ENCODE assay signal across 8 cellular contexts in the genomic region with DNA sequence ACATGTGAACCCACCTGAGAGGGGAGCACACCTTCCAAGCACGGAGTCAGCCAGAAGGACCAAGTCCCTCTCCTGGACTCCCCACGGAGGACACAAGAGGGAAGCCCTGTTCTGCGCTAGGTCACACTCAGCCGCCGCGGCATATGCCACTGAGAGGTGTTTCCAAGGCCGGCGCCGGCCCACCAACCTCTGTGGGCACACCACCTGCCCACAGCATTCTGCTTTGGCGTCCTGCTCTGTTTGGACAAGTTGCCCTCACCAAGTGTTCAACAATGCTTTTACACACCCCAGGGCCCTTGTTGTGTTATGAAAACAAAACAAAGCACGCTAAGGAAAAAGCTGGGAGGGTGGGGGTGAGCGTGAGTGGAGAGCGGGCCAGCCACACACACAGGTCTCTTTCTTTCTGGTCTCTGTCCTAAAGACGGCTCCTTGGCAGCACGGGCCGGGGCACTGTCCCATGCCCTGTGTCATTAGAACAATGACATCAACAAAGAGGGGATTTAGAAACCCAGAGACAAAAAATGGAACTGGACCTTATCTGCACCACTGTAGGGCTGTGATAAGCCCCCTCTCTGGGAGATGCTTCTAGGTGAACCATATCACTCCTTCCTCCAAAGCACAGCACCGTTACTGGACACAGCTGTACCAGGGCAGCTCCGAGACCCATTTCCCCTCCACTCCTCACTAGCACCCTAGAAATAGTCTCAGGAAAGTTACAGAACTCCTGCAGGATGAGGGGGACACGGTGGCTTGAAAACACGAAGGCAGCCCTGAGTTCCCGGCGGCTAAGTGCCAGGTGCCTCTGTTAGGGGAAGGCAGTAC. TPM values are rescaled to one million over a fixed set of nuclear protein-coding genes. Genes with fewer than 3 reads are reported as not detected.
DNase-seq lines count a peak whose midpoint lies in the region; ATAC-seq, FAIRE-seq and TF ChIP-seq lines count a peak whose summit lies in the region.

No MANE protein-coding gene starts in this region.

- H3K9ac ChIP-seq in keratinocyte (ENCODE audit: control insufficient read depth, extremely low read depth, insufficient read depth, low read length): no peak overlapping the region

- H3K4me3 ChIP-seq in keratinocyte (ENCODE audit: control insufficient read depth in 2 of 3, extremely low read depth in 1 of 3, insufficient read depth in 2 of 3, low read depth in 1 of 3, low read length in 3 of 3) (no peak overlapping the region), suprapubic skin (no peak overlapping the region)

- TF ChIP-seq CTCF in keratinocyte (optimal IDR thresholded peaks at IDR 0.05 in 1 of 3, IDR thresholded peaks at IDR 0.05 in 1 of 3, conservative IDR thresholded peaks at IDR 0.05 in 1 of 3; ENCODE audit: extremely low read depth in 1 of 3, insufficient read depth in 2 of 3, low read length in 3 of 3) (no peak), suprapubic skin (IDR thresholded peaks at IDR 0.05) (no peak)

- no peak for ATAC-seq in activated naive CD4-positive, alpha-beta T cell treated with anti-CD3 and anti-CD28 coated beads, Interleukin-2, amount 50 U/mL, for 72 hours
- ATAC-seq in HG03095 (IDR thresholded peaks at IDR 0.05; ENCODE audit: unreplicated experiment): no peak

- H3K36me3 Mint-ChIP-seq in T-helper 2 cell treated with Interferon-gamma antibody and Interleukin-4, amounts not matched to agents 5 μg/mL and 100 μg/mL, for 36 hours (ENCODE audit: low read depth): peaks cover 41% of the 10 kb centered on the region
- H3K36me3 Mint-ChIP-seq in activated naive CD4-positive, alpha-beta T cell treated with anti-CD3 and anti-CD28 coated beads, Interleukin-2, amount 50 U/mL, for 72 hours: peaks cover 8 to 15% of the 10 kb centered on the region in 2 donors

- peak overlapping the region; percentile 11 for H3K4me2 ChIP-seq in keratinocyte (ENCODE audit: control insufficient read depth, extremely low read depth, insufficient read depth, low read depth, low read length)

- H3K79me2 ChIP-seq in keratinocyte (ENCODE audit: control insufficient read depth, insufficient read depth, low read length): peaks cover 96% of the 10 kb centered on the region

- H2AFZ ChIP-seq in keratinocyte (ENCODE audit: control insufficient read depth, low read length): no peak overlapping the region

- peaks cover 7% of the 10 kb centered on the region for H3K9me1 ChIP-seq in keratinocyte (ENCODE audit: control insufficient read depth, extremely low read depth, insufficient read depth, low read length)

- H3K27ac Mint-ChIP-seq in T-helper 2 cell treated with Interferon-gamma antibody and Interleukin-4, amounts not matched to agents 5 μg/mL and 100 μg/mL, for 36 hours: peak overlapping the region; percentile 97
- peak overlapping the region; percentile 89 to 95 for H3K27ac Mint-ChIP-seq in activated naive CD4-positive, alpha-beta T cell treated with anti-CD3 and anti-CD28 coated beads, Interleukin-2, amount 50 U/mL, for 72 hours

- FAIRE-seq in keratinocyte (lab: Jason Lieb, UNC): no peak

- TF ChIP-seq POLR2A in suprapubic skin (IDR thresholded peaks at IDR 0.05): no peak

- H3K9me3 ChIP-seq in keratinocyte (ENCODE audit: control insufficient read depth, low read depth, low read length): no peaks in the 10 kb centered on the region
- no peaks in the 10 kb centered on the region for H3K9me3 ChIP-seq in suprapubic skin

- H3K9me3 Mint-ChIP-seq in T-helper 2 cell treated with Interferon-gamma antibody and Interleukin-4, amounts not matched to agents 5 μg/mL and 100 μg/mL, for 36 hours: no peaks in the 10 kb centered on the region
- H3K9me3 Mint-ChIP-seq in activated naive CD4-positive, alpha-beta T cell treated with anti-CD3 and anti-CD28 coated beads, Interleukin-2, amount 50 U/mL, for 72 hours: no peaks in the 10 kb centered on the region

- WGBS in suprapubic skin: 59% methylated on average over 22 of the region's 22 CpGs

- H3K27me3 ChIP-seq in keratinocyte (ENCODE audit: control insufficient read depth, extremely low read depth, insufficient read depth, low read length): no peaks in the 10 kb centered on the region
- no peaks in the 10 kb centered on the region for H3K27me3 ChIP-seq in suprapubic skin

- no peaks in the 10 kb centered on the region for H4K20me1 ChIP-seq in keratinocyte (ENCODE audit: control insufficient read depth, extremely low read depth, insufficient read depth, low read length)

- peaks cover 0 to 28% of the 10 kb centered on the region in 2 experiments for H3K36me3 ChIP-seq in keratinocyte (ENCODE audit: control insufficient read depth in 2 of 2, extremely low read depth in 1 of 2, insufficient read depth in 2 of 2, low read length in 2 of 2)
- no peaks in the 10 kb centered on the region for H3K36me3 ChIP-seq in suprapubic skin

- dilution Hi-C loops in keratinocyte (cut with MboI; ENCODE audit: extremely low pct_ligation_motif_present, low sequenced_read_pairs): no loop called here

- no peak for DNase-seq in T-helper 2 cell treated with Interferon-gamma antibody and Interleukin-4, amounts not matched to agents 5 μg/mL and 100 μg/mL, for 36 hours (ENCODE audit: low spot score)
- DNase-seq in T-helper 2 cell (no peak), keratinocyte (ENCODE audit: low read depth, low spot score) (no peak), suprapubic skin (ENCODE audit: low spot score in 2 of 2) (no peak), NCI-H1694 treated with DMSO at 0.1 percent for 48 hours (lab: John Stamatoyannopoulos, UW) (no peak)
- no peak for DNase-seq in activated naive CD4-positive, alpha-beta T cell treated with anti-CD3 and anti-CD28 coated beads, Interleukin-2, amount 50 U/mL, for 72 hours (ENCODE audit: low spot score in 2 of 2)
- DNase-seq in activated effector memory CD4-positive, alpha-beta T cell treated with Interleukin-2 at 50 U/mL for 16 hours: no peak

- TF ChIP-seq EP300 in suprapubic skin (IDR thresholded peaks at IDR 0.05): no peak

- H3K4me1 Mint-ChIP-seq in T-helper 2 cell treated with Interferon-gamma antibody and Interleukin-4, amounts not matched to agents 5 μg/mL and 100 μg/mL, for 36 hours (ENCODE audit: low read depth): peaks cover 90% of the 10 kb centered on the region

- peak overlapping the region; percentile 88 for H3K4me3 Mint-ChIP-seq in T-helper 2 cell treated with Interferon-gamma antibody and Interleukin-4, amounts not matched to agents 5 μg/mL and 100 μg/mL, for 36 hours

- no peaks in the 10 kb centered on the region for H3K27me3 Mint-ChIP-seq in T-helper 2 cell treated with Interferon-gamma antibody and Interleukin-4, amounts not matched to agents 5 μg/mL and 100 μg/mL, for 36 hours (ENCODE audit: low read depth)

- H3K27ac ChIP-seq in keratinocyte (ENCODE audit: control insufficient read depth, insufficient read depth, low read length) (peak overlapping the region; percentile 51), suprapubic skin (peak overlapping the region; percentile 58)

- H3K4me1 ChIP-seq in keratinocyte (ENCODE audit: control insufficient read depth, extremely low read depth, insufficient read depth, low read length): peaks cover 76% of the 10 kb centered on the region
- peaks cover 94% of the 10 kb centered on the region for H3K4me1 ChIP-seq in suprapubic skin

RNA-seq across cellular contexts. Expression of a gene that starts 17.0 kb away (rescaled TPM):
- 10 to 100 TPM; 13.4 to 14.6 TPM for total RNA-seq in activated naive CD4-positive, alpha-beta T cell treated with anti-CD3 and anti-CD28 coated beads, Interleukin-2, amount 50 U/mL, for 72 hours
- polyA plus RNA-seq in keratinocyte: 9.5 to 12.2 TPM (median 10.7 TPM) in 3 replicates
- 11.9 TPM for polyA plus RNA-seq in keratinocyte (2011; ENCODE audit: low read depth)
- 4.7 and 4.9 TPM in 2 replicates for polyA plus RNA-seq in keratinocyte (2011; cell fraction: cytosol; rRNA removed)
- 21.0 and 21.4 TPM in 2 replicates for polyA plus RNA-seq in keratinocyte (2011; cell fraction: nucleus; rRNA removed)
- 7.5 and 10.4 TPM in 2 replicates for polyA plus RNA-seq in keratinocyte (2012; ENCODE audit: low replicate concordance)
- polyA minus RNA-seq in keratinocyte: 16.0 to 44.2 TPM (median 24.0 TPM) in 3 replicates
- 15.0 TPM for polyA minus RNA-seq in keratinocyte (2011; cell fraction: cytosol; rRNA and poly(A)+ RNA removed)
- 19.5 and 21.6 TPM in 2 replicates for polyA minus RNA-seq in keratinocyte (2011; cell fraction: nucleus; rRNA and poly(A)+ RNA removed)
- total RNA-seq in suprapubic skin: 10 to 100 TPM; 19.7 to 41.6 (median 27.8) TPM
